ENCODE assay signal across 8 cellular contexts in the genomic region with DNA sequence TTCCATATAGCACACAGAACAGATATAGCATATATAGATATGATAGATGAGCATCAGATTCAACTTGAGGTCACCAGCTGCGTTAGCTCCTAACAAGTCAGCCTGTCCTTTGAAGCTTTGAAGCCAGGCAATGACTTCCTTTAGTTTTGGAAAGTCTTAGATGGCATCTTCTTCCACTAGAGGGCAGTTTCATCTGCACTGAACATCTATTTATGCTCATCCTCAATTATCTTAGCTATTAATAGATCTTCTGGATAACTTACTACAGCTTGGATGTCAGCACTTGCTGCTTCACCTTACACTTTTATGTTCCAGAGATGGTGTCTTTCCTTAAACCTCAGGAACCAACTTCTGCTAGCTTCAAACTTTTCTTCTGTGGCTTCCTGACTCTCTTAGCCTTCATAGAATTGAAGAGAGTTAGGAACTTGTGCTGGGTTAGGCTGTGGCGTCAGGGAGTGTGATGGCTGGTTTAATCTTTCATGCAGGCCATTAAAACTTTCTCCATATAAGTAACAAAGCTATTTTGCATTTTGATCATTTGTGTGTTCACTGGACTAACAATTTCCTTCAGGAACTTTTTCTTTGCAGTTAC.
DNase-seq lines count a peak whose midpoint lies in the region; FAIRE-seq and TF ChIP-seq lines count a peak whose summit lies in the region.

No MANE protein-coding gene starts in this region.

- no peak overlapping the region for H3K4me3 ChIP-seq in brain microvascular endothelial cell (ENCODE audit: low read depth, low read length)

- FAIRE-seq in GM12892 (lab: Jason Lieb, UNC): no peak

- no peaks in the 10 kb centered on the region for H3K4me1 Mint-ChIP-seq in activated naive CD4-positive, alpha-beta T cell treated with anti-CD3 and anti-CD28 coated beads, Interleukin-2, amount 10 ng/mL, durations not matched to agents 7 days and 5 days

- H3K36me3 Mint-ChIP-seq in activated naive CD4-positive, alpha-beta T cell treated with anti-CD3 and anti-CD28 coated beads, Interleukin-2, amount 10 ng/mL, durations not matched to agents 7 days and 5 days: no peaks in the 10 kb centered on the region

- CTCF ChIA-PET in activated naive CD4-positive, alpha-beta T cell treated with anti-CD3 and anti-CD28 coated beads, Interleukin-2, amount 10 ng/mL, durations not matched to agents 7 days and 5 days (lab: Charles Lee): no interaction called here

- DNase-seq in DMS 273 treated with DMSO at 0.1 percent for 48 hours (lab: John Stamatoyannopoulos, UW) (peak; percentile 1), KBM-7 (peak; percentile 18), brain microvascular endothelial cell (peak; percentile 44), medulla oblongata (ENCODE audit: extremely low spot score) (peak; percentile 28), HUDEP-2 (lab: John Stamatoyannopoulos, UW; ENCODE audit: unreplicated experiment in 76 of 76) (no peak), GM12892 (ENCODE audit: insufficient read length) (no peak), posterior cingulate gyrus (no peak)
- no peak for DNase-seq in activated naive CD4-positive, alpha-beta T cell treated with anti-CD3 and anti-CD28 coated beads, Interleukin-2, amount 10 ng/mL, durations not matched to agents 7 days and 5 days

- peaks cover 4% of the 10 kb centered on the region for H3K9me3 Mint-ChIP-seq in activated naive CD4-positive, alpha-beta T cell treated with anti-CD3 and anti-CD28 coated beads, Interleukin-2, amount 10 ng/mL, durations not matched to agents 7 days and 5 days

- no peaks in the 10 kb centered on the region for H3K27me3 Mint-ChIP-seq in activated naive CD4-positive, alpha-beta T cell treated with anti-CD3 and anti-CD28 coated beads, Interleukin-2, amount 10 ng/mL, durations not matched to agents 7 days and 5 days

- intact Hi-C loops in posterior cingulate gyrus (cut with DNase I): no loop called here

- TF ChIP-seq POLR2A in GM12892 (IDR thresholded peaks at IDR 0.05; ENCODE audit: low read depth, low read length): no peak

- H3K4me3 Mint-ChIP-seq in activated naive CD4-positive, alpha-beta T cell treated with anti-CD3 and anti-CD28 coated beads, Interleukin-2, amount 10 ng/mL, durations not matched to agents 7 days and 5 days: no peak overlapping the region

- TF ChIP-seq CTCF in brain microvascular endothelial cell (IDR thresholded peaks at IDR 0.05; ENCODE audit: low read depth, low read length, missing control alignments): peak; percentile 67

- H3K36me3 ChIP-seq in brain microvascular endothelial cell (replicated peaks): no peaks in the 10 kb centered on the region

- no peaks in the 10 kb centered on the region for H3K27me3 ChIP-seq in brain microvascular endothelial cell (replicated peaks)

- in situ Hi-C loops in KBM-7 (cut with MboI; ENCODE audit: low pct_unique_long_range_greater_than_20kb, low sequenced_read_pairs) (no loop called here), brain microvascular endothelial cell (cut with HindIII; ENCODE audit: low pct_ligation_motif_present, low sequenced_read_pairs) (no loop called here)

- no peak overlapping the region for H3K27ac Mint-ChIP-seq in activated naive CD4-positive, alpha-beta T cell treated with anti-CD3 and anti-CD28 coated beads, Interleukin-2, amount 10 ng/mL, durations not matched to agents 7 days and 5 days

- H3K27ac ChIP-seq in brain microvascular endothelial cell: no peak overlapping the region

Comparison
In these comparisons a context has a peak if more than half of its experiments do, and no peak if none do; other contexts are left out.
1. DNase-seq: peak in DMS 273 treated with DMSO at 0.1 percent for 48 hours (single experiment), KBM-7 (single experiment), brain microvascular endothelial cell (single experiment) and medulla oblongata (single experiment); none in HUDEP-2 (0 of 76), GM12892 (single experiment), activated naive CD4-positive, alpha-beta T cell treated with anti-CD3 and anti-CD28 coated beads, Interleukin-2, amount 10 ng/mL, durations not matched to agents 7 days and 5 days (single experiment) and posterior cingulate gyrus (0 of 10).